In genomic region chr9:976258-976804, GRCh38 we compare ENCODE assay signal across 10 cellular contexts. TPM values are rescaled to one million over a fixed set of nuclear protein-coding genes. Genes with fewer than 3 reads are reported as not detected.
DNase-seq lines count a peak whose midpoint lies in the region; ATAC-seq, FAIRE-seq and TF ChIP-seq lines count a peak whose summit lies in the region.
"Had no signal": no experiment of that assay in that cellular context is flagged by ENCODE, and none has a peak within 500 bp of the region (broad histone marks: within the 10 kb centered on the region; RNA-seq: fewer than 3 reads in every experiment).

TSS of gene DMRT3 (plus strand) at chr9:976655. CDS start at chr9:977002, 347 bp downstream.

- H4K8ac ChIP-seq in mesendoderm (ENCODE audit: low read depth, low read length): no peak within 1 kb of the TSS

- no peak within 1 kb of the TSS for H2BK15ac ChIP-seq in mesendoderm (replicated peaks; ENCODE audit: low read depth)

- H3K36me3 ChIP-seq in Caco-2 (ENCODE audit: control insufficient read depth, insufficient read depth, low read length) (no peaks in the 10 kb centered on the region), mesendoderm (ENCODE audit: control insufficient read depth, insufficient read depth, low read length) (no peaks in the 10 kb centered on the region), A673 (ENCODE audit: insufficient read depth, low read length, poor library complexity, severe bottlenecking) (no peaks in the 10 kb centered on the region), kidney (ENCODE audit: control insufficient read depth in 1 of 2, insufficient read depth in 2 of 2, low read length in 2 of 2) (no peaks in the 10 kb centered on the region)
- H3K36me3 ChIP-seq in effector memory CD4-positive, alpha-beta T cell (ENCODE audit: control insufficient read depth, insufficient read depth, low read length): no peaks in the 10 kb centered on the region

- peak within 1 kb of the TSS; percentile 48 for H3K4me3 Mint-ChIP-seq in Caco-2 (ENCODE audit: unreplicated experiment)
- peak within 1 kb of the TSS; percentile 14 for H3K4me3 Mint-ChIP-seq in activated naive CD8-positive, alpha-beta T cell treated with anti-CD3 and anti-CD28 coated beads, Interleukin-2, amount 50 U/mL, for 24 hours

- H2BK120ac ChIP-seq in mesendoderm (ENCODE audit: low read depth, low read length): no peak within 1 kb of the TSS

- no peaks in the 10 kb centered on the region for H3K9me3 ChIP-seq in Caco-2
- H3K9me3 ChIP-seq in effector memory CD4-positive, alpha-beta T cell (ENCODE audit: control insufficient read depth, low read length): no peaks in the 10 kb centered on the region
- H3K9me3 ChIP-seq in A673 (ENCODE audit: low read depth, low read length, poor library complexity, severe bottlenecking): no peaks in the 10 kb centered on the region
- H3K9me3 ChIP-seq in kidney (ENCODE audit: control insufficient read depth in 1 of 2, low read length in 2 of 2): peaks cover 0 to 3% of the 10 kb centered on the region in 2 donors

- peak within 1 kb of the TSS; percentile 55 for H3K4me2 ChIP-seq in mesendoderm (ENCODE audit: low read length)

- no CpG with 5 or more reads among the region's 51 CpGs for WGBS in mesendoderm (ENCODE audit: extremely low coverage, insufficient coverage, low lambda C conversion rate)

- H3K4me1 ChIP-seq in Caco-2 (no peaks in the 10 kb centered on the region), mesendoderm (ENCODE audit: control insufficient read depth, low read depth, low read length) (peaks cover under 1% of the 10 kb centered on the region), A673 (ENCODE audit: insufficient read depth, low read length, poor library complexity, severe bottlenecking) (no peaks in the 10 kb centered on the region), kidney (ENCODE audit: control insufficient read depth in 1 of 2, insufficient read depth in 1 of 2, low read depth in 1 of 2, low read length in 2 of 2) (no peaks in the 10 kb centered on the region)
- peaks cover 15% of the 10 kb centered on the region for H3K4me1 ChIP-seq in effector memory CD4-positive, alpha-beta T cell (ENCODE audit: control insufficient read depth, insufficient read depth, low read length, poor library complexity, severe bottlenecking)

- POLR2A ChIA-PET in Caco-2 (lab: Charles Lee) (no interaction called here), HEK293T (lab: Yijun Ruan, JAX) (interaction anchor here (0.7 to 1.0 kb wide), 3 partner anchors 9 to 77 kb away, joined by 3 to 5 read pairs (median 4); no protein-coding TSS in a partner anchor), A673 (lab: Charles Lee; ENCODE audit: low non-redundant PET) (no interaction called here)

- H2BK5ac ChIP-seq in mesendoderm (ENCODE audit: low read length): no peak within 1 kb of the TSS

- peak within 1 kb of the TSS; percentile 5 for H3K56ac ChIP-seq in mesendoderm (ENCODE audit: low read length)

- H3K27me3 Mint-ChIP-seq in Caco-2 (ENCODE audit: insufficient read depth, unreplicated experiment): peaks cover 15% of the 10 kb centered on the region
- H3K27me3 Mint-ChIP-seq in activated naive CD8-positive, alpha-beta T cell treated with anti-CD3 and anti-CD28 coated beads, Interleukin-2, amount 50 U/mL, for 24 hours: peaks cover 77% of the 10 kb centered on the region

- no peaks in the 10 kb centered on the region for H3K36me3 Mint-ChIP-seq in Caco-2 (ENCODE audit: insufficient read depth, unreplicated experiment)
- H3K36me3 Mint-ChIP-seq in activated naive CD8-positive, alpha-beta T cell treated with anti-CD3 and anti-CD28 coated beads, Interleukin-2, amount 50 U/mL, for 24 hours (ENCODE audit: low read depth): no peaks in the 10 kb centered on the region
- H3K36me3 Mint-ChIP-seq: immature natural killer cell had no signal

- no peak within 1 kb of the TSS for H2AK5ac ChIP-seq in mesendoderm (ENCODE audit: low read length)

- no peak within 1 kb of the TSS for H3K18ac ChIP-seq in mesendoderm (ENCODE audit: low read length)

- no peaks in the 10 kb centered on the region for H3K79me1 ChIP-seq in mesendoderm (ENCODE audit: low read length)

- no peaks in the 10 kb centered on the region for H3K9me3 Mint-ChIP-seq in Caco-2 (ENCODE audit: unreplicated experiment)
- no peaks in the 10 kb centered on the region for H3K9me3 Mint-ChIP-seq in activated naive CD8-positive, alpha-beta T cell treated with anti-CD3 and anti-CD28 coated beads, Interleukin-2, amount 50 U/mL, for 24 hours

- H3K27ac ChIP-seq in mesendoderm (ENCODE audit: low read depth, low read length) (no peak within 1 kb of the TSS), A673 (ENCODE audit: low read depth, low read length, poor library complexity, severe bottlenecking) (no peak within 1 kb of the TSS), kidney (ENCODE audit: low read depth in 2 of 2, low read length in 2 of 2) (no peak within 1 kb of the TSS)
- H3K27ac ChIP-seq in effector memory CD4-positive, alpha-beta T cell (ENCODE audit: insufficient read depth, low read length, poor library complexity, severe bottlenecking): no peak within 1 kb of the TSS

- no TSS peak for BruUV-seq in Caco-2 (replicated peaks; lab: Mats Ljungman, UMichigan)
- no TSS peak for BruUV-seq in A673 (replicated peaks; lab: Mats Ljungman, UMichigan)

- CTCF ChIA-PET in Caco-2 (lab: Charles Lee) (interaction anchor here (0.6 kb wide), 1 partner anchor 48 kb away, joined by 4 read pairs; no protein-coding TSS in a partner anchor), HEK293T (lab: Yijun Ruan, JAX) (interaction anchor here (1.4 kb wide), 1 partner anchor 13 kb away, joined by 4 read pairs; no protein-coding TSS in a partner anchor), A673 (lab: Charles Lee) (no interaction called here)

- intact Hi-C loops in Caco-2 (cut with micrococcal nuclease; ENCODE audit: unreplicated experiment) (loop anchor here (1.0 kb wide), 1 partner anchor 24 kb away; no protein-coding TSS in a partner anchor), A673 (cut with micrococcal nuclease; ENCODE audit: unreplicated experiment) (no loop called here), kidney (cut with DNase I) (no loop called here)

- H3K4me3 ChIP-seq in Caco-2 (ENCODE audit: low read depth, low read length) (peak within 1 kb of the TSS; percentile 26), mesendoderm (ENCODE audit: low read length) (no peak within 1 kb of the TSS), A673 (ENCODE audit: low read depth, low read length, poor library complexity, severe bottlenecking) (no peak within 1 kb of the TSS), kidney (ENCODE audit: low read length in 2 of 2) (no peak within 1 kb of the TSS)
- H3K4me3 ChIP-seq in effector memory CD4-positive, alpha-beta T cell (ENCODE audit: insufficient read depth, low read depth, low read length, poor library complexity, severe bottlenecking): no peak within 1 kb of the TSS

- no peak for FAIRE-seq in kidney (lab: Jason Lieb, UNC)

- TF ChIP-seq CTCF in Caco-2 (IDR thresholded peaks at IDR 0.05; ENCODE audit: insufficient read depth in 1 of 2, low read depth in 1 of 2, low read length in 1 of 2, severe bottlenecking in 1 of 2, unreplicated experiment in 1 of 2): no peak
- TF ChIP-seq CTCF in A673 (conservative IDR thresholded peaks at IDR 0.05; ENCODE audit: low read depth, low read length): no peak
- TF ChIP-seq CTCF in kidney (IDR thresholded peaks at IDR 0.05; ENCODE audit: borderline replicate concordance, extremely low read depth, insufficient read depth): no peak

- H3K27me3 ChIP-seq in Caco-2 (replicated peaks; ENCODE audit: control insufficient read depth, insufficient read depth, low read length) (no peaks in the 10 kb centered on the region; the same call in 1 of the 2 replicates), mesendoderm (ENCODE audit: insufficient read depth, low read length, poor library complexity) (peaks cover 73% of the 10 kb centered on the region), A673 (replicated peaks; ENCODE audit: insufficient read depth, low read depth, low read length, poor library complexity) (peaks cover 98% of the 10 kb centered on the region)
- peaks cover 74% of the 10 kb centered on the region for H3K27me3 ChIP-seq in effector memory CD4-positive, alpha-beta T cell (replicated peaks; ENCODE audit: control insufficient read depth, insufficient read depth, low read length, poor library complexity, severe bottlenecking)

- DNase-seq in Caco-2 (no peak), HEK293T (ENCODE audit: extremely low spot score) (peak; percentile 47), mesendoderm (peak; percentile 79), A673 (ENCODE audit: low spot score) (no peak), kidney (no peak), mesenteric fat pad (ENCODE audit: low spot score) (no peak)
- DNase-seq in activated naive CD8-positive, alpha-beta T cell treated with anti-CD3 and anti-CD28 coated beads, Interleukin-2, amount 50 U/mL, for 24 hours: no peak
- DNase-seq in effector memory CD4-positive, alpha-beta T cell: no peak
- DNase-seq: immature natural killer cell, KBM-7 had no signal

- no peak within 1 kb of the TSS for H3K27ac Mint-ChIP-seq in Caco-2 (ENCODE audit: unreplicated experiment)
- H3K27ac Mint-ChIP-seq in activated naive CD8-positive, alpha-beta T cell treated with anti-CD3 and anti-CD28 coated beads, Interleukin-2, amount 50 U/mL, for 24 hours: no peak within 1 kb of the TSS
- H3K27ac Mint-ChIP-seq: immature natural killer cell had no signal

- no peak within 1 kb of the TSS for H4K5ac ChIP-seq in mesendoderm (ENCODE audit: low read length)

- H3K23ac ChIP-seq in mesendoderm (ENCODE audit: low read length): no peak within 1 kb of the TSS

- H3K79me2 ChIP-seq in mesendoderm (ENCODE audit: control insufficient read depth, insufficient read depth, low read length): no peaks in the 10 kb centered on the region

- H3K4me1 Mint-ChIP-seq in Caco-2 (ENCODE audit: low read depth, unreplicated experiment): no peaks in the 10 kb centered on the region
- H3K4me1 Mint-ChIP-seq in activated naive CD8-positive, alpha-beta T cell treated with anti-CD3 and anti-CD28 coated beads, Interleukin-2, amount 50 U/mL, for 24 hours: peaks cover 12% of the 10 kb centered on the region

- ATAC-seq in activated naive CD8-positive, alpha-beta T cell treated with anti-CD3 and anti-CD28 coated beads, Interleukin-2, amount 50 U/mL, for 24 hours: peak; percentile 17

- no peak within 1 kb of the TSS for H3K4ac ChIP-seq in mesendoderm (ENCODE audit: low read depth, low read length)

- H3K9ac ChIP-seq in mesendoderm (ENCODE audit: low read length) (peak within 1 kb of the TSS; percentile 6), kidney (ENCODE audit: low read length in 2 of 2) (no peak within 1 kb of the TSS)

TF ChIP-seq in HEK293T, 16 proteins besides CTCF, POLR2A, EP300 and RAD21:
- no peak for TF ChIP-seq HDGF (IDR thresholded peaks at IDR 0.05; ENCODE audit: borderline replicate concordance)
- 0 out of 2 replicates have a peak, but pooled peaks have one; percentile 6 for TF ChIP-seq L3MBTL2 (conservative IDR thresholded peaks at IDR 0.05)
TF ChIP-seq in HEK293T: peak in this region for 1.

RNA-seq across cellular contexts. Expression of gene DMRT3, which starts in this region (rescaled TPM):
- not detected in 2 replicates for total RNA-seq in Caco-2 (2022)
- polyA plus RNA-seq in mesendoderm (2013, experiment 1 of 2): 0.10 TPM
- 0.07 TPM for polyA plus RNA-seq in mesendoderm (2013, experiment 2 of 2)
- total RNA-seq in A673 (2021): not detected in 2 replicates
- total RNA-seq in kidney: not detected
- not detected for polyA plus RNA-seq in kidney (ENCODE audit: insufficient read depth, low read depth, low replicate concordance)
- total RNA-seq in mesenteric fat pad: 1.1 TPM
- polyA plus RNA-seq: immature natural killer cell had no signal

Comparison
In these comparisons a context has a peak if more than half of its experiments do, and no peak if none do; other contexts are left out.
1. DNase-seq: peak in HEK293T (single experiment) and mesendoderm (single experiment); none in Caco-2 (0 of 2), activated naive CD8-positive, alpha-beta T cell treated with anti-CD3 and anti-CD28 coated beads, Interleukin-2, amount 50 U/mL, for 24 hours (single experiment), effector memory CD4-positive, alpha-beta T cell (0 of 3), A673 (single experiment), kidney (single experiment) and mesenteric fat pad (single experiment).